In genomic region chr6:112061605-112062004, GRCh38 we compare ENCODE assay signal across 25 cellular contexts. TPM values are rescaled to one million over a fixed set of nuclear protein-coding genes. Genes with fewer than 3 reads are reported as not detected.
"Had no signal": no experiment of that assay in that cellular context is flagged by ENCODE, and none has a peak within 500 bp of the region (broad histone marks: within the 10 kb centered on the region; RNA-seq: fewer than 3 reads in every experiment).

No MANE protein-coding gene starts in this region.

- H3K9me3 Mint-ChIP-seq: activated B cell treated with CpG ODN at 0.5 μM for 24 hours; activated CD4-positive, alpha-beta T cell treated with anti-CD3 and anti-CD28 coated beads, Interleukin-2, amount 10 ng/mL, durations not matched to agents 24 days and 14 days; activated naive CD4-positive, alpha-beta T cell treated with anti-CD3 and anti-CD28 coated beads, Interleukin-2, amount 10 ng/mL, durations not matched to agents 7 days and 5 days; activated T-helper 2 cell treated with anti-CD3 and anti-CD28 coated beads, Interferon-gamma antibody, Interleukin-2, Interleukin-4, amounts not matched to agents 10 μg/mL and 5 μg/mL and 100 μg/mL, durations not matched to agents 14 hours and 24 hours and 36 hours; brain; stimulated activated naive CD8-positive, alpha-beta T cell treated with anti-CD3 and anti-CD28 coated beads, Interleukin-15, Interleukin-2, amounts not matched to agents 100 ng/mL and 50 ng/mL, for 24 hours had no signal

- FAIRE-seq: urothelium cell line had no signal

- H3K4me3 Mint-ChIP-seq: activated B cell treated with CpG ODN at 0.5 μM for 24 hours; activated CD4-positive, alpha-beta T cell treated with anti-CD3 and anti-CD28 coated beads, Interleukin-2, amount 10 ng/mL, durations not matched to agents 24 days and 14 days; activated naive CD4-positive, alpha-beta T cell treated with anti-CD3 and anti-CD28 coated beads, Interleukin-2, amount 10 ng/mL, durations not matched to agents 7 days and 5 days; brain; stimulated activated naive CD8-positive, alpha-beta T cell treated with anti-CD3 and anti-CD28 coated beads, Interleukin-15, Interleukin-2, amounts not matched to agents 100 ng/mL and 50 ng/mL, for 24 hours had no signal

- H3K27me3 Mint-ChIP-seq: activated B cell treated with CpG ODN at 0.5 μM for 24 hours; brain; stimulated activated naive CD8-positive, alpha-beta T cell treated with anti-CD3 and anti-CD28 coated beads, Interleukin-15, Interleukin-2, amounts not matched to agents 100 ng/mL and 50 ng/mL, for 24 hours had no signal

- H3K9me3 ChIP-seq: adrenal gland, esophagus muscularis mucosa, heart left ventricle, left ventricle myocardium inferior, testis had no signal

- H3K27me3 ChIP-seq: adrenal gland, esophagus muscularis mucosa, heart left ventricle, testis had no signal

- ATAC-seq: heart left ventricle had no signal

- H3K36me3 ChIP-seq: adrenal gland, esophagus muscularis mucosa, heart left ventricle, left ventricle myocardium inferior had no signal

- DNase-seq: activated B cell treated with CpG ODN at 0.5 μM for 24 hours; activated CD4-positive, alpha-beta T cell treated with anti-CD3 and anti-CD28 coated beads, Interleukin-2, amount 10 ng/mL, durations not matched to agents 24 days and 14 days; activated naive CD4-positive, alpha-beta T cell treated with anti-CD3 and anti-CD28 coated beads, Interleukin-2, amount 10 ng/mL, durations not matched to agents 7 days and 5 days; activated T-cell treated with anti-CD3 and anti-CD28 coated beads for 4 hours; adrenal gland; cerebellar nuclear complex; dermis blood vessel endothelial cell; foreskin melanocyte; heart left ventricle; islet precursor cell; left ventricle myocardium inferior; mesendoderm; stimulated activated CD4-positive, alpha-beta T cell treated with anti-CD3 and anti-CD28 coated beads, Interleukin-15, amount 100 ng/mL, for 24 hours; stimulated activated CD4-positive, alpha-beta T cell treated with anti-CD3 and anti-CD28 coated beads, Interleukin-4, amount 100 ng/mL, for 24 hours; testis had no signal

- H3K27ac ChIP-seq: adrenal gland, esophagus muscularis mucosa, heart left ventricle, left ventricle myocardium inferior, testis had no signal

- H3K4me1 Mint-ChIP-seq: activated B cell treated with CpG ODN at 0.5 μM for 24 hours; activated CD4-positive, alpha-beta T cell treated with anti-CD3 and anti-CD28 coated beads, Interleukin-2, amount 10 ng/mL, durations not matched to agents 24 days and 14 days; activated naive CD4-positive, alpha-beta T cell treated with anti-CD3 and anti-CD28 coated beads, Interleukin-2, amount 10 ng/mL, durations not matched to agents 7 days and 5 days; brain had no signal

- H3K36me3 Mint-ChIP-seq: activated naive CD4-positive, alpha-beta T cell treated with anti-CD3 and anti-CD28 coated beads, Interleukin-2, amount 10 ng/mL, durations not matched to agents 7 days and 5 days; brain had no signal

- H3K4me1 ChIP-seq: adrenal gland, testis had no signal

- H3K4me3 ChIP-seq: adrenal gland, esophagus muscularis mucosa, heart left ventricle, left ventricle myocardium inferior, testis had no signal

- H3K27ac Mint-ChIP-seq: activated B cell treated with CpG ODN at 0.5 μM for 24 hours; activated CD4-positive, alpha-beta T cell treated with anti-CD3 and anti-CD28 coated beads, Interleukin-2, amount 10 ng/mL, durations not matched to agents 24 days and 14 days; activated naive CD4-positive, alpha-beta T cell treated with anti-CD3 and anti-CD28 coated beads, Interleukin-2, amount 10 ng/mL, durations not matched to agents 7 days and 5 days; activated T-helper 2 cell treated with anti-CD3 and anti-CD28 coated beads, Interferon-gamma antibody, Interleukin-2, Interleukin-4, amounts not matched to agents 10 μg/mL and 5 μg/mL and 100 μg/mL, durations not matched to agents 14 hours and 24 hours and 36 hours; brain; stimulated activated naive CD8-positive, alpha-beta T cell treated with anti-CD3 and anti-CD28 coated beads, Interleukin-15, Interleukin-2, amounts not matched to agents 100 ng/mL and 50 ng/mL, for 24 hours had no signal

RNA-seq across cellular contexts. Expression of gene CCN6, which starts 7.7 kb away (rescaled TPM):
- total RNA-seq: activated B cell treated with CpG ODN at 0.5 μM for 24 hours; activated CD8-positive, alpha-beta memory T cell treated with anti-CD3 and anti-CD28 coated beads for 36 hours; adrenal gland; dermis blood vessel endothelial cell; esophagus muscularis mucosa; heart left ventricle; left ventricle myocardium inferior; osteocyte; pulmonary artery endothelial cell; T-helper 1 cell treated with Interleukin-12 subunit alpha and Interleukin-12 subunit beta and Interleukin-4 antibody, amounts not matched to agents 30 ng/mL and 1 ng/mL, for 36 hours had no signal
- polyA plus RNA-seq: adrenal gland, heart left ventricle, neural cell had no signal
